ENCODE assay signal across 8 cellular contexts in genomic region chr15:64460737-64461576, GRCh38. TPM values are rescaled to one million over a fixed set of nuclear protein-coding genes. Genes with fewer than 3 reads are reported as not detected.
A peak's percentile ranks its signal among the peaks of the same experiment; 100 is the strongest.
DNase-seq lines count a peak whose midpoint lies in the region; ATAC-seq and TF ChIP-seq lines count a peak whose summit lies in the region.

No MANE protein-coding gene starts in this region.

- H3K4me1 Mint-ChIP-seq in activated T-cell treated with anti-CD3 and anti-CD28 coated beads, Interleukin-2, amount 50 U/mL, for 4 hours (ENCODE audit: low read depth) = peaks cover 80% of the 10 kb centered on the region

- H3K27ac ChIP-seq in esophagus muscularis mucosa (replicated peaks in 1 of 4) = peak overlapping the region; percentile 93 to 96 (median 96)
- H3K27ac ChIP-seq in muscle layer of colon (ENCODE audit: low read depth, low read length) = peak overlapping the region; percentile 82
- peak overlapping the region; percentile 85 for H3K27ac ChIP-seq in substantia nigra (ENCODE audit: low read depth, low read length, poor library complexity, severe bottlenecking)

- H3K9ac ChIP-seq in NT2/D1 (ENCODE audit: insufficient read length, low read depth) (peak overlapping the region; percentile 78), muscle layer of colon (ENCODE audit: low read length) (peak overlapping the region; percentile 26)

- no peaks in the 10 kb centered on the region for H3K27me3 Mint-ChIP-seq in activated T-cell treated with anti-CD3 and anti-CD28 coated beads, Interleukin-2, amount 50 U/mL, for 4 hours (ENCODE audit: low read depth)

- peaks cover 7% of the 10 kb centered on the region for H3K36me3 ChIP-seq in NT2/D1 (ENCODE audit: insufficient read depth, insufficient read length, low read length)
- peaks cover 0 to 6% (median 0%) of the 10 kb centered on the region in 4 donors for H3K36me3 ChIP-seq in esophagus muscularis mucosa
- H3K36me3 ChIP-seq in muscle layer of colon (ENCODE audit: insufficient read depth, low read length) = no peaks in the 10 kb centered on the region

- TF ChIP-seq CTCF in HFF-Myc (IDR thresholded peaks at IDR 0.05; ENCODE audit: low read depth, low read length, missing control alignments) (no peak), esophagus muscularis mucosa (IDR thresholded peaks at IDR 0.05) (peak in 2 of 3 experiments; percentile 8 to 23)

- H3K4me3 ChIP-seq in HFF-Myc (replicated peaks; ENCODE audit: low read depth, low read length) (peak overlapping the region; percentile 54), NT2/D1 (ENCODE audit: insufficient read length, low read depth) (peak overlapping the region; percentile 79), esophagus muscularis mucosa (peak overlapping the region; percentile 84 to 99 (median 86)), muscle layer of colon (ENCODE audit: low read depth in 1 of 2, low read length in 2 of 2) (peak overlapping the region; percentile 44 to 86)

- no peaks in the 10 kb centered on the region for H3K9me3 Mint-ChIP-seq in activated T-cell treated with anti-CD3 and anti-CD28 coated beads, Interleukin-2, amount 50 U/mL, for 4 hours

- H3K4me1 ChIP-seq in NT2/D1 (ENCODE audit: insufficient read depth, insufficient read length) (no peaks in the 10 kb centered on the region), esophagus muscularis mucosa (peaks cover 43 to 81% (median 76%) of the 10 kb centered on the region in 4 donors), muscle layer of colon (ENCODE audit: insufficient read depth, low read length) (peaks cover 47% of the 10 kb centered on the region)

- intact Hi-C loops in esophagus muscularis mucosa (cut with DNase I) = loop anchor here (10.0 kb wide), 1 partner anchor 64 kb away; no protein-coding TSS in a partner anchor

- ATAC-seq in activated T-cell treated with anti-CD3 and anti-CD28 coated beads, Interleukin-2, amount 50 U/mL, for 4 hours = peak; percentile 26 to 38

- peak; percentile 18 for DNase-seq in DMS 273 treated with DMSO at 0.1 percent for 48 hours (lab: John Stamatoyannopoulos, UW)
- DNase-seq in HFF-Myc (ENCODE audit: extremely low read depth, low read depth) = peak; percentile 59
- DNase-seq in NT2/D1 (ENCODE audit: low read depth, low spot score) = no peak
- peak; percentile 16 for DNase-seq in activated T-cell treated with anti-CD3 and anti-CD28 coated beads, Interleukin-2, amount 50 U/mL, for 4 hours
- DNase-seq in esophagus muscularis mucosa (ENCODE audit: extremely low spot score) = no peak
- DNase-seq in substantia nigra (lab: John Stamatoyannopoulos, UW) = peak in 39 of 49 donors; percentile 4 to 77 (median 45)
- no peak for DNase-seq in NCI-H187 (lab: John Stamatoyannopoulos, UW)

- H3K27me3 ChIP-seq in NT2/D1 (ENCODE audit: insufficient read depth, insufficient read length) = no peaks in the 10 kb centered on the region
- no peaks in the 10 kb centered on the region for H3K27me3 ChIP-seq in esophagus muscularis mucosa
- H3K27me3 ChIP-seq in muscle layer of colon (ENCODE audit: control insufficient read depth in 1 of 2, insufficient read depth in 2 of 2, low read length in 2 of 2) = no peaks in the 10 kb centered on the region

- TF ChIP-seq POLR2A in esophagus muscularis mucosa (IDR thresholded peaks at IDR 0.05; ENCODE audit: low read depth) = no peak

- TF ChIP-seq EP300 in esophagus muscularis mucosa (IDR thresholded peaks at IDR 0.05) = no peak

- H3K36me3 Mint-ChIP-seq in activated T-cell treated with anti-CD3 and anti-CD28 coated beads, Interleukin-2, amount 50 U/mL, for 4 hours (ENCODE audit: insufficient read depth) = no peaks in the 10 kb centered on the region

- H3K4me3 Mint-ChIP-seq in activated T-cell treated with anti-CD3 and anti-CD28 coated beads, Interleukin-2, amount 50 U/mL, for 4 hours = peak overlapping the region; percentile 87

- H3K9me3 ChIP-seq in NT2/D1 (ENCODE audit: insufficient read depth, low read length) (no peaks in the 10 kb centered on the region), esophagus muscularis mucosa (no peaks in the 10 kb centered on the region), muscle layer of colon (ENCODE audit: low read length) (no peaks in the 10 kb centered on the region)

- 1% methylated on average over 19 of the region's 54 CpGs for WGBS in esophagus muscularis mucosa

RNA-seq across cellular contexts. Expression of gene ZNF609, which starts 0.6 kb away (rescaled TPM):
- 10 to 100 TPM; 26.9 to 34.1 (median 28.3) TPM for total RNA-seq in activated T-cell treated with anti-CD3 and anti-CD28 coated beads, Interleukin-2, amount 50 U/mL, for 4 hours
- 10 to 100 TPM; 38.3 to 53.7 (median 45.3) TPM for total RNA-seq in esophagus muscularis mucosa

Comparison
In these comparisons a context has a peak if more than half of its experiments do, and no peak if none do; other contexts are left out.
1. DNase-seq: peak in DMS 273 treated with DMSO at 0.1 percent for 48 hours (single experiment), HFF-Myc (single experiment), activated T-cell treated with anti-CD3 and anti-CD28 coated beads, Interleukin-2, amount 50 U/mL, for 4 hours (single experiment) and substantia nigra (39 of 49); none in NT2/D1 (single experiment), esophagus muscularis mucosa (single experiment) and NCI-H187 (0 of 2).
2. Peak in every context shown above with its lines, with median percentiles within 50 percentile points of each other: H3K4me3 ChIP-seq and H3K27ac ChIP-seq.